ENCODE assay signal across 38 cellular contexts in the genomic region with DNA sequence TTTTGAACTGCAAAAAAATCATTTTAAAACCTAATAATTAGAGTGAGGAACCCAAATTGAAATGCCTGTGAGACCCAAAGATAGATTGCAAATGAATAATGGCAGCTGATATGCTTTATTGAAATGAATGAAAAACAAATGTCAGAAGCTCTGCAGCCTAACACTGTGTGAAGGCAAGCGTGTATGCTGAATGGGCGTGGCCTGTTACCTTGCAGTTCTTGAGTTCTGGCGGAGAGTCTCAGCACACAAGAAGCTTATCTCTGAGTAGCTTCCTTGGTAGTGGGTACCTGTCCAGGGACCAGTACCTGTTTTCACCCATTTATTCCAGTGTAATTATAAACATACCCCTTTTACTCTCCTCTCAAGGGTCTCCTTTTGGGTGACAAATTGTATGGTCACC.
"Had no signal": no experiment of that assay in that cellular context is flagged by ENCODE, and none has a peak within 500 bp of the region (broad histone marks: within the 10 kb centered on the region; RNA-seq: fewer than 3 reads in every experiment).

No MANE protein-coding gene starts in this region.

- ATAC-seq: activated CD8-positive, alpha-beta memory T cell treated with anti-CD3 and anti-CD28 coated beads, Interleukin-2, amount 10 ng/mL, durations not matched to agents 7 days and 5 days; Right ventricle myocardium inferior had no signal

- H3K9ac ChIP-seq: KMS-11 had no signal

- H3K4me2 ChIP-seq: KMS-11, PC-9 had no signal

- H3K36me3 ChIP-seq: brain microvascular endothelial cell had no signal

- H3K27ac ChIP-seq: brain microvascular endothelial cell, KMS-11, PC-9, RWPE1, VCaP had no signal

- H2AFZ ChIP-seq: PC-9 had no signal

- H3K4me3 ChIP-seq: PC-9 had no signal

- FAIRE-seq: RCC 7860 had no signal

- H3K27me3 ChIP-seq: brain microvascular endothelial cell had no signal

- DNase-seq: activated CD4-positive, alpha-beta memory T cell treated with anti-CD3 and anti-CD28 coated beads, Interleukin-2, amount 10 ng/mL, durations not matched to agents 7 days and 5 days; activated CD4-positive, alpha-beta T cell treated with anti-CD3 and anti-CD28 coated beads for 1 hour; activated CD4-positive, CD25-positive, alpha-beta regulatory T cell; activated CD8-positive, alpha-beta memory T cell treated with anti-CD3 and anti-CD28 coated beads for 24 hours; activated CD8-positive, alpha-beta memory T cell treated with anti-CD3 and anti-CD28 coated beads, Interleukin-2, amount 10 ng/mL, durations not matched to agents 7 days and 5 days; activated CD8-positive, alpha-beta memory T cell treated with anti-CD3 and anti-CD28 coated beads, Interleukin-2, amount 50 U/mL, for 48 hours; activated effector memory CD4-positive, alpha-beta T cell treated with Interleukin-2 at 50 U/mL for 16 hours; activated naive CD4-positive, alpha-beta T cell; activated naive CD4-positive, alpha-beta T cell treated with anti-CD3 and anti-CD28 coated beads, Interleukin-2, amount 50 U/mL, for 16 hours; activated naive CD8-positive, alpha-beta T cell treated with anti-CD3 and anti-CD28 coated beads for 36 hours; activated T-cell treated with anti-CD3 and anti-CD28 coated beads, Interleukin-2, amount 50 U/mL, for 48 hours; amniotic stem cell; aorta; central memory CD4-positive, alpha-beta T cell; MM.1S; MV-4-11; NCI-H1092; NCI-H1436 treated with DMSO at 0.1 percent for 48 hours; NCI-H1694 treated with DMSO at 0.1 percent for 48 hours; NCI-H2029; NCI-H2171 treated with DMSO at 0.1 percent for 48 hours; NCI-H2227 treated with DMSO at 0.1 percent for 48 hours; NCI-H446 treated with DMSO at 0.1 percent for 48 hours; NCI-H524; NCI-H774; NK-92 treated with Interleukin-12 subunit alpha and Interleukin-12 subunit beta, amount 100 ng/mL, for 24 hours; PC-9; SIG-M5; SW 1271; T-helper 1 cell; T-helper 2 cell; T-helper 9 cell had no signal
